26 cellular contexts compared by ENCODE assay signal in genomic region chr2:200266406-200266805, GRCh38.
"Had no signal": no experiment of that assay in that cellular context is flagged by ENCODE, and none has a peak within 500 bp of the region (broad histone marks: within the 10 kb centered on the region; RNA-seq: fewer than 3 reads in every experiment).

No MANE protein-coding gene starts in this region.

- H3K9me3 ChIP-seq: neutrophil, ovary, psoas muscle, right lobe of liver, sigmoid colon, stomach, thoracic aorta, thyroid gland, tibial nerve, upper lobe of left lung, vagina had no signal

- H2AFZ ChIP-seq: parathyroid adenoma had no signal

- H3K4me3 ChIP-seq: ovary, psoas muscle, right lobe of liver, sigmoid colon, stomach, thoracic aorta, thyroid gland, tibial nerve, upper lobe of left lung, vagina had no signal

- ATAC-seq: naive thymus-derived CD8-positive, alpha-beta T cell; psoas muscle; right cardiac atrium; right lobe of liver; stimulated activated effector memory CD8-positive, alpha-beta T cell treated with anti-CD3 and anti-CD28 coated beads, Interleukin-12 subunit alpha, Interleukin-12 subunit beta, amount 100 ng/mL, for 72 hours; stimulated activated naive B cell treated with anti-CD40 and anti-IgM and Interleukin-4, amounts not matched to agents 10 μg/mL and 1 μg/mL and 100 μg/mL, for 72 hours had no signal

- H3K9ac ChIP-seq: parathyroid adenoma had no signal

- H3K27ac ChIP-seq: neutrophil, ovary, parathyroid adenoma, psoas muscle, right lobe of liver, sigmoid colon, stomach, thoracic aorta, thyroid gland, tibial nerve, upper lobe of left lung, vagina had no signal

- H3K36me3 ChIP-seq: neutrophil, ovary, right lobe of liver, sigmoid colon, stomach, thoracic aorta, thyroid gland, tibial nerve, upper lobe of left lung, vagina had no signal

- DNase-seq: naive thymus-derived CD8-positive, alpha-beta T cell; nephron progenitor cell; nucleus accumbens; ovary; posterior cingulate gyrus; psoas muscle; right cardiac atrium; right lobe of liver; sigmoid colon; small intestine; stimulated activated CD4-positive, alpha-beta T cell treated with anti-CD3 and anti-CD28 coated beads, Interleukin-15, amount 100 ng/mL, for 24 hours; stimulated activated CD4-positive, alpha-beta T cell treated with anti-CD3 and anti-CD28 coated beads, Interleukin-2, amount 100 ng/mL, for 24 hours; stimulated activated CD4-positive, alpha-beta T cell treated with anti-CD3 and anti-CD28 coated beads, Interleukin-2, amount 100 ng/mL, for 48 hours; stimulated activated CD4-positive, alpha-beta T cell treated with anti-CD3 and anti-CD28 coated beads, Interleukin-4, amount 100 ng/mL, for 24 hours; stimulated activated naive B cell treated with anti-CD40 and anti-IgM and Interleukin-4, amounts not matched to agents 10 μg/mL and 1 μg/mL and 100 μg/mL, for 72 hours; stimulated activated naive CD4-positive, alpha-beta T cell treated with Interleukin-2 at 50 U/mL for 16 hours; stomach; thyroid gland; trophoblast cell; upper lobe of left lung had no signal

- H3K27me3 ChIP-seq: neutrophil, ovary, right lobe of liver, sigmoid colon, thyroid gland, tibial nerve, upper lobe of left lung, vagina had no signal

- H3K4me1 ChIP-seq: parathyroid adenoma, psoas muscle, right lobe of liver, sigmoid colon, stomach, thyroid gland, tibial nerve, upper lobe of left lung, vagina had no signal
